Comparison of ENCODE assay signal across 18 cellular contexts in genomic region chr1:30650038-30650958, GRCh38.
DNase-seq lines count a peak whose midpoint lies in the region; ATAC-seq and TF ChIP-seq lines count a peak whose summit lies in the region.
"Had no signal": no experiment of that assay in that cellular context is flagged by ENCODE, and none has a peak within 500 bp of the region (broad histone marks: within the 10 kb centered on the region; RNA-seq: fewer than 3 reads in every experiment).

No MANE protein-coding gene starts in this region.

- CTCF ChIA-PET in HCT116 (lab: Charles Lee) = no interaction called here

- H3K36me3 ChIP-seq in HCT116 (ENCODE audit: control insufficient read depth in 1 of 2, insufficient read depth in 2 of 2, low read length in 2 of 2) (no peaks in the 10 kb centered on the region), neuronal stem cell (replicated peaks in 1 of 2; ENCODE audit: control insufficient read depth in 2 of 2, insufficient read depth in 2 of 2, low read length in 2 of 2) (no peaks in the 10 kb centered on the region)
- H3K36me3 ChIP-seq: HAP-1, suprapubic skin had no signal

- no peak for DNase-seq in HCT116 (ENCODE audit: low read depth, low spot score)
- peak; percentile 10 for DNase-seq in NCI-H69 (lab: John Stamatoyannopoulos, UW)
- DNase-seq in neuronal stem cell (ENCODE audit: low spot score) = no peak
- no peak for DNase-seq in activated CD4-positive, alpha-beta T cell treated with anti-CD3 and anti-CD28 coated beads for 1 hour
- DNase-seq in H4 (ENCODE audit: low spot score) = no peak
- DNase-seq: activated CD4-positive, alpha-beta T cell treated with anti-CD3 and anti-CD28 coated beads for 36 hours; activated naive CD4-positive, alpha-beta T cell; activated T-cell treated with anti-CD3 and anti-CD28 coated beads, Interleukin-2, amount 50 U/mL, for 4 hours; EL; NCI-H2081; NCI-H446; SHP77 treated with DMSO at 0.1 percent for 48 hours had no signal

- peak overlapping the region; percentile 38 for H3K4me2 ChIP-seq in HCT116 (ENCODE audit: low read length)
- H3K4me2 ChIP-seq in neuronal stem cell (ENCODE audit: insufficient read depth, low read length, poor library complexity, severe bottlenecking) = no peak overlapping the region

- H3K9me2 ChIP-seq in HCT116 (ENCODE audit: insufficient read depth) = no peaks in the 10 kb centered on the region

- H2AFZ ChIP-seq in HCT116 (ENCODE audit: low read depth, low read length, poor library complexity, severe bottlenecking) = no peak overlapping the region
- no peak overlapping the region for H2AFZ ChIP-seq in neuronal stem cell (ENCODE audit: low read length)

- H2BK12ac ChIP-seq in neuronal stem cell (ENCODE audit: low read length) = no peak overlapping the region

- H3K18ac ChIP-seq in neuronal stem cell (ENCODE audit: low read length) = peak overlapping the region; percentile 38

- no peak overlapping the region for H4K8ac ChIP-seq in neuronal stem cell (ENCODE audit: low read depth, low read length)

- no peaks in the 10 kb centered on the region for H3K79me1 ChIP-seq in neuronal stem cell (ENCODE audit: low read depth, low read length)

- no peak overlapping the region for H3K14ac ChIP-seq in neuronal stem cell (ENCODE audit: low read length)

- no peak for TF ChIP-seq RAD21 in HCT116 (IDR thresholded peaks at IDR 0.05; ENCODE audit: low read depth)

- TF ChIP-seq POLR2A in HCT116 (IDR thresholded peaks at IDR 0.05; ENCODE audit: borderline replicate concordance, extremely low read depth, insufficient read depth, insufficient read length) = no peak

- H3K27me3 Mint-ChIP-seq in brain = peaks cover 33% of the 10 kb centered on the region

- H3K27ac ChIP-seq in HCT116 (ENCODE audit: low read depth, low read length) (no peak overlapping the region), neuronal stem cell (replicated peaks; ENCODE audit: low read length) (no peak overlapping the region)
- H3K27ac ChIP-seq: suprapubic skin had no signal

- H3K27ac Mint-ChIP-seq in brain = peak overlapping the region in 3 of 5 experiments; percentile 2 to 74 (median 27)
- H3K27ac Mint-ChIP-seq: activated CD4-positive, alpha-beta T cell treated with anti-CD3 and anti-CD28 coated beads for 36 hours; dendritic cell treated with granulocyte-macrophage colony-stimulating factor and Interleukin-4, amounts not matched to agents 40 ng/mL and 50 ng/mL, for 4 days; stimulated activated effector memory CD8-positive, alpha-beta T cell treated with anti-CD3 and anti-CD28 coated beads, Interleukin-12 subunit alpha, Interleukin-12 subunit beta, amount 100 ng/mL, for 72 hours had no signal

- H4K20me1 ChIP-seq in HCT116 (ENCODE audit: insufficient read depth) = no peaks in the 10 kb centered on the region

- no peaks in the 10 kb centered on the region for H3K79me2 ChIP-seq in HCT116 (ENCODE audit: insufficient read depth, low read length)

- no peak overlapping the region for H2BK120ac ChIP-seq in neuronal stem cell (ENCODE audit: low read depth, low read length)

- H3K4me1 ChIP-seq in HCT116 (ENCODE audit: control insufficient read depth in 1 of 2, insufficient read depth in 2 of 2, low read length in 2 of 2) = peaks cover 27 to 78% of the 10 kb centered on the region in 2 experiments
- H3K4me1 ChIP-seq in neuronal stem cell (ENCODE audit: control insufficient read depth in 2 of 2, insufficient read depth in 1 of 2, low read depth in 1 of 2, low read length in 2 of 2) = peaks cover 0 to 10% of the 10 kb centered on the region in 2 donors
- H3K4me1 ChIP-seq: HAP-1 had no signal

- H3K4me1 Mint-ChIP-seq in brain = peaks cover 40% of the 10 kb centered on the region

- no peaks in the 10 kb centered on the region for H3K9me3 ChIP-seq in HCT116 (ENCODE audit: control insufficient read depth in 1 of 2, insufficient read depth in 1 of 2, low read depth in 1 of 2, low read length in 2 of 2)
- no peaks in the 10 kb centered on the region for H3K9me3 ChIP-seq in neuronal stem cell (replicated peaks in 1 of 2; ENCODE audit: control insufficient read depth in 2 of 2, insufficient read depth in 1 of 2, low read depth in 1 of 2, low read length in 2 of 2)
- H3K9me3 ChIP-seq: HAP-1, suprapubic skin had no signal

- POLR2A ChIA-PET in HCT116 (lab: Charles Lee) = interaction anchor here (1.2 kb wide), 1 partner anchor 10 kb away, joined by 3 read pairs; no protein-coding TSS in a partner anchor

- H3K23ac ChIP-seq in neuronal stem cell (ENCODE audit: low read depth, low read length, poor library complexity) = no peak overlapping the region

- BruUV-seq in HCT116 (replicated peaks; lab: Mats Ljungman, UMichigan) = no TSS peak

- no peak overlapping the region for H3K4ac ChIP-seq in neuronal stem cell (ENCODE audit: low read length)

- no peaks in the 10 kb centered on the region for H3K36me3 Mint-ChIP-seq in brain

- peaks cover 0 to 17% (median 2%) of the 10 kb centered on the region in 5 experiments for H3K9me3 Mint-ChIP-seq in brain
- H3K9me3 Mint-ChIP-seq: activated T-cell treated with anti-CD3 and anti-CD28 coated beads, Interleukin-2, amount 50 U/mL, for 4 hours; dendritic cell treated with granulocyte-macrophage colony-stimulating factor and Interleukin-4, amounts not matched to agents 40 ng/mL and 50 ng/mL, for 4 days; stimulated activated effector memory CD8-positive, alpha-beta T cell treated with anti-CD3 and anti-CD28 coated beads, Interleukin-12 subunit alpha, Interleukin-12 subunit beta, amount 100 ng/mL, for 72 hours had no signal

- intact Hi-C loops in HCT116 (cut with micrococcal nuclease) = no loop called here

- TF ChIP-seq CTCF in HCT116 (IDR thresholded peaks at IDR 0.05 in 2 of 3, conservative IDR thresholded peaks at IDR 0.05 in 1 of 3; ENCODE audit: borderline replicate concordance in 1 of 3, insufficient read depth in 1 of 3, low read depth in 2 of 3, low read length in 2 of 3) (no peak), brain (conservative IDR thresholded peaks at IDR 0.05) (no peak)

- WGBS in neuronal stem cell (ENCODE audit: extremely low coverage in 2 of 2, insufficient read length in 2 of 2, insufficient replicate concordance in 1 of 2), 2 donors = no CpG with 5 or more reads among the region's 13 CpGs

- H3K9ac ChIP-seq in HCT116 (ENCODE audit: low read length) = no peak overlapping the region
- H3K9ac ChIP-seq in neuronal stem cell (ENCODE audit: low read depth, low read length, poor library complexity) = no peak overlapping the region

- no peak overlapping the region for H2AK5ac ChIP-seq in neuronal stem cell (ENCODE audit: low read depth, low read length)

- H2BK15ac ChIP-seq in neuronal stem cell (ENCODE audit: low read length) = peak overlapping the region; percentile 2

- H3K4me3 ChIP-seq in HCT116 (replicated peaks in 1 of 2; ENCODE audit: low read depth in 1 of 2, low read length in 2 of 2) (no peak overlapping the region), neuronal stem cell (ENCODE audit: low read length in 2 of 2) (no peak overlapping the region)
- H3K4me3 ChIP-seq: HAP-1, suprapubic skin had no signal

- H4K91ac ChIP-seq in neuronal stem cell (ENCODE audit: low read depth, low read length, poor library complexity) = no peak overlapping the region

- H3K27me3 ChIP-seq in HCT116 (ENCODE audit: insufficient read depth, low read length) (no peaks in the 10 kb centered on the region), neuronal stem cell (ENCODE audit: control insufficient read depth in 3 of 3, insufficient read depth in 3 of 3, low read depth in 1 of 3, low read length in 3 of 3) (peaks cover 0 to 9% (median 0%) of the 10 kb centered on the region in 3 experiments)

- no peak overlapping the region for H3K4me3 Mint-ChIP-seq in brain
- H3K4me3 Mint-ChIP-seq: activated CD4-positive, alpha-beta T cell treated with anti-CD3 and anti-CD28 coated beads for 36 hours; activated T-cell treated with anti-CD3 and anti-CD28 coated beads, Interleukin-2, amount 50 U/mL, for 4 hours; dendritic cell treated with granulocyte-macrophage colony-stimulating factor and Interleukin-4, amounts not matched to agents 40 ng/mL and 50 ng/mL, for 4 days; stimulated activated effector memory CD8-positive, alpha-beta T cell treated with anti-CD3 and anti-CD28 coated beads, Interleukin-12 subunit alpha, Interleukin-12 subunit beta, amount 100 ng/mL, for 72 hours had no signal

- RAD21 ChIA-PET in HCT116 (lab: Charles Lee; ENCODE audit: low non-redundant PET in 1 of 2, low total read pairs in 2 of 2, uncharacterized antibody in 2 of 2, unreplicated experiment in 2 of 2) = no interaction called here

- no peak overlapping the region for H2BK5ac ChIP-seq in neuronal stem cell (ENCODE audit: low read length)

- ATAC-seq in HCT116 (no peak), HG02571 (IDR thresholded peaks at IDR 0.05; ENCODE audit: unreplicated experiment) (no peak)
- ATAC-seq: activated CD4-positive, alpha-beta T cell treated with anti-CD3 and anti-CD28 coated beads for 36 hours; activated T-cell treated with anti-CD3 and anti-CD28 coated beads, Interleukin-2, amount 50 U/mL, for 4 hours; stimulated activated effector memory CD8-positive, alpha-beta T cell treated with anti-CD3 and anti-CD28 coated beads, Interleukin-12 subunit alpha, Interleukin-12 subunit beta, amount 100 ng/mL, for 72 hours had no signal

TF ChIP-seq in HCT116, 20 proteins besides CTCF, POLR2A, EP300 and RAD21:
- TF ChIP-seq EZH2phosphoT487 (IDR thresholded peaks at IDR 0.05; ENCODE audit: borderline replicate concordance) = no peak
- no peak for TF ChIP-seq ZNF274 (IDR thresholded peaks at IDR 0.05; ENCODE audit: low read depth, low read length)
- no peak for TF ChIP-seq ZBTB33 (IDR thresholded peaks at IDR 0.05; ENCODE audit: extremely low read depth, insufficient replicate concordance, low read length)
- TF ChIP-seq CBX3 (IDR thresholded peaks at IDR 0.05; ENCODE audit: low read depth) = no peak
- TF ChIP-seq ELF1 (IDR thresholded peaks at IDR 0.05; ENCODE audit: borderline replicate concordance, low read depth) = no peak
- TF ChIP-seq CEBPB (IDR thresholded peaks at IDR 0.05; ENCODE audit: low read depth) = no peak
- no peak for TF ChIP-seq SRF (IDR thresholded peaks at IDR 0.05; ENCODE audit: low read depth)
